Comparison of ENCODE assay signal across 20 cellular contexts in genomic region chr3:123716421-123716820, GRCh38.
"Had no signal": no experiment of that assay in that cellular context is flagged by ENCODE, and none has a peak within 500 bp of the region (broad histone marks: within the 10 kb centered on the region; RNA-seq: fewer than 3 reads in every experiment).

No MANE protein-coding gene starts in this region.

- DNase-seq: activated CD4-positive, alpha-beta T cell treated with anti-CD3 and anti-CD28 coated beads, Interleukin-2, amount 10 ng/mL, durations not matched to agents 24 days and 14 days; activated CD8-positive, alpha-beta T cell treated with anti-CD3 and anti-CD28 coated beads, Interleukin-2, amount 10 ng/mL, durations not matched to agents 7 days and 5 days; activated effector memory CD4-positive, alpha-beta T cell treated with Interleukin-2 at 50 U/mL for 16 hours; activated naive CD4-positive, alpha-beta T cell treated with anti-CD3 and anti-CD28 coated beads, Interleukin-2, amount 50 U/mL, for 16 hours; activated T-cell treated with anti-CD3 and anti-CD28 coated beads, Interleukin-2, amount 50 U/mL, for 24 hours; cerebellar nuclear complex; effector CD8-positive, alpha-beta T cell; immature natural killer cell; kidney glomerular epithelial cell; left ventricle myocardium inferior; naive thymus-derived CD4-positive, alpha-beta T cell; stimulated activated CD4-positive, alpha-beta T cell treated with anti-CD3 and anti-CD28 coated beads, Interleukin-12 subunit alpha, Interleukin-12 subunit beta, amount 100 ng/mL, for 4 hours; stimulated activated CD4-positive, alpha-beta T cell treated with anti-CD3 and anti-CD28 coated beads, Interleukin-1b, Interleukin-23, amount 100 ng/mL, for 48 hours; stimulated activated CD8-positive, alpha-beta memory T cell treated with anti-CD3 and anti-CD28 coated beads, Interleukin-4, amount 100 ng/mL, for 48 hours; stimulated activated naive CD4-positive, alpha-beta T cell treated with Interleukin-2 at 50 U/mL for 16 hours; T1000 had no signal

- ATAC-seq: activated CD8-positive, alpha-beta T cell treated with anti-CD3 and anti-CD28 coated beads, Interleukin-2, amount 10 ng/mL, durations not matched to agents 7 days and 5 days; esophagus mucosa; naive thymus-derived CD4-positive, alpha-beta T cell had no signal

- H3K36me3 ChIP-seq: left ventricle myocardium inferior, neutrophil, tibial nerve had no signal

- H3K27ac Mint-ChIP-seq: activated CD4-positive, alpha-beta T cell treated with anti-CD3 and anti-CD28 coated beads, Interleukin-2, amount 10 ng/mL, durations not matched to agents 24 days and 14 days; activated CD8-positive, alpha-beta T cell treated with anti-CD3 and anti-CD28 coated beads, Interleukin-2, amount 10 ng/mL, durations not matched to agents 7 days and 5 days; activated T-cell treated with anti-CD3 and anti-CD28 coated beads, Interleukin-2, amount 50 U/mL, for 24 hours; dendritic cell treated with granulocyte-macrophage colony-stimulating factor and Interleukin-4, amounts not matched to agents 40 ng/mL and 50 ng/mL, for 4 days; immature natural killer cell; naive thymus-derived CD4-positive, alpha-beta T cell had no signal

- H3K27me3 ChIP-seq: neutrophil, tibial nerve had no signal

- H3K9me3 ChIP-seq: left ventricle myocardium inferior, neutrophil, tibial nerve had no signal

- H3K4me3 ChIP-seq: left ventricle myocardium inferior, tibial nerve had no signal

- H3K27ac ChIP-seq: left ventricle myocardium inferior, neutrophil, tibial nerve had no signal

- H3K9me3 Mint-ChIP-seq: activated CD4-positive, alpha-beta T cell treated with anti-CD3 and anti-CD28 coated beads, Interleukin-2, amount 10 ng/mL, durations not matched to agents 24 days and 14 days; activated T-cell treated with anti-CD3 and anti-CD28 coated beads, Interleukin-2, amount 50 U/mL, for 24 hours; dendritic cell treated with granulocyte-macrophage colony-stimulating factor and Interleukin-4, amounts not matched to agents 40 ng/mL and 50 ng/mL, for 4 days; immature natural killer cell; naive thymus-derived CD4-positive, alpha-beta T cell had no signal

- H3K4me3 Mint-ChIP-seq: activated CD4-positive, alpha-beta T cell treated with anti-CD3 and anti-CD28 coated beads, Interleukin-2, amount 10 ng/mL, durations not matched to agents 24 days and 14 days; activated CD8-positive, alpha-beta T cell treated with anti-CD3 and anti-CD28 coated beads, Interleukin-2, amount 10 ng/mL, durations not matched to agents 7 days and 5 days; activated T-cell treated with anti-CD3 and anti-CD28 coated beads, Interleukin-2, amount 50 U/mL, for 24 hours; dendritic cell treated with granulocyte-macrophage colony-stimulating factor and Interleukin-4, amounts not matched to agents 40 ng/mL and 50 ng/mL, for 4 days; immature natural killer cell; naive thymus-derived CD4-positive, alpha-beta T cell had no signal

- H3K4me1 Mint-ChIP-seq: activated CD4-positive, alpha-beta T cell treated with anti-CD3 and anti-CD28 coated beads, Interleukin-2, amount 10 ng/mL, durations not matched to agents 24 days and 14 days; immature natural killer cell; naive thymus-derived CD4-positive, alpha-beta T cell had no signal

- H3K36me3 Mint-ChIP-seq: immature natural killer cell; naive thymus-derived CD4-positive, alpha-beta T cell had no signal
